In genomic region chr10:124705021-124705740, GRCh38 we compare ENCODE assay signal across 1 cellular context.
TF ChIP-seq lines count a peak whose summit lies in the region.

No MANE protein-coding gene starts in this region.

TF ChIP-seq in SK-N-SH, 30 proteins besides CTCF, POLR2A, EP300 and RAD21 (continued from another document):
- TF ChIP-seq TEAD4 (IDR thresholded peaks at IDR 0.05; ENCODE audit: borderline replicate concordance, insufficient read depth) (no peak), MAX (IDR thresholded peaks at IDR 0.05; ENCODE audit: low read depth) (no peak), PBX3 (IDR thresholded peaks at IDR 0.05) (no peak), EZH2phosphoT487 (IDR thresholded peaks at IDR 0.05; ENCODE audit: borderline replicate concordance, low read depth) (no peak), FOXM1 (IDR thresholded peaks at IDR 0.05; ENCODE audit: low read depth) (no peak), YY1 (IDR thresholded peaks at IDR 0.05; ENCODE audit: low read depth) (no peak), REST (IDR thresholded peaks at IDR 0.05; ENCODE audit: low read depth, low read length) (no peak)
